9 cellular contexts compared by ENCODE assay signal in the genomic region with DNA sequence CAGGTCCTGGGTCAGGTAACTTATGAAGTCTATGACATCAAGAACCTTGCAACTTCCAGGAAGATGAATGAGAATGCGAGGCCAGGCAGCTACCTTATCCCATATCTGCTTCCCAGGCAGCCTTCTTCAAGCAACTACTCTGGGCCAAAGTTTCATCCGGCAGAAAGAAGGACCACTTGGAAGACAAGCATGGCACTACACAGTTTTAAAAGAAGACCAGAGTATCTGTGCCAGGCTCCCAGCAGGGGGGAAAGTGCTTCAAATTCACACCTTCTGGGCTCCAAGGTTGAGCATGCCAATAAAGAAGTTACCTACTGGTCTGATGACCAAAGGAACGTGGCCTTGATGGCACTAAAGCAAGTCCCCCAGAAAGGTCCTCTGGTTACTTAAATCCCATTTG.
DNase-seq lines count a peak whose midpoint lies in the region; ATAC-seq and TF ChIP-seq lines count a peak whose summit lies in the region.
"Had no signal": no experiment of that assay in that cellular context is flagged by ENCODE, and none has a peak within 500 bp of the region (broad histone marks: within the 10 kb centered on the region; RNA-seq: fewer than 3 reads in every experiment).

No MANE protein-coding gene starts in this region.

- peaks cover 82% of the 10 kb centered on the region for H3K4me1 Mint-ChIP-seq in activated naive CD8-positive, alpha-beta T cell treated with anti-CD3 and anti-CD28 coated beads for 36 hours

- no peak overlapping the region for H2AFZ ChIP-seq in KMS-11 (ENCODE audit: low read depth)

- ATAC-seq in GM18907 (IDR thresholded peaks at IDR 0.05; ENCODE audit: unreplicated experiment) (no peak), GM21390 (IDR thresholded peaks at IDR 0.05; ENCODE audit: unreplicated experiment) (no peak)

- H3K36me3 Mint-ChIP-seq in activated naive CD8-positive, alpha-beta T cell treated with anti-CD3 and anti-CD28 coated beads for 36 hours = peaks cover 25% of the 10 kb centered on the region

- H3K4me3 ChIP-seq in KMS-11 (IDR thresholded peaks at IDR 0.05; ENCODE audit: insufficient read depth, low read depth, low read length) = peak overlapping the region; percentile 41
- H3K4me3 ChIP-seq in subcutaneous abdominal adipose tissue (ENCODE audit: low read depth in 1 of 5, low read length in 5 of 5) = peak overlapping the region; percentile 41 to 96 (median 63)
- H3K4me3 ChIP-seq: MG63 had no signal

- H3K27ac Mint-ChIP-seq in activated naive CD8-positive, alpha-beta T cell treated with anti-CD3 and anti-CD28 coated beads for 36 hours = peak overlapping the region; percentile 91

- H3K9ac ChIP-seq in KMS-11 = peak overlapping the region; percentile 69
- H3K9ac ChIP-seq in subcutaneous abdominal adipose tissue (ENCODE audit: low read length in 5 of 5) = peak overlapping the region; percentile 2 to 99 (median 61)

- H3K79me2 ChIP-seq in KMS-11 (ENCODE audit: insufficient read depth, low read depth) = peaks cover 76% of the 10 kb centered on the region

- H3K4me3 Mint-ChIP-seq in activated naive CD8-positive, alpha-beta T cell treated with anti-CD3 and anti-CD28 coated beads for 36 hours = peak overlapping the region; percentile 77

- no peaks in the 10 kb centered on the region for H3K27me3 Mint-ChIP-seq in activated naive CD8-positive, alpha-beta T cell treated with anti-CD3 and anti-CD28 coated beads for 36 hours

- H3K9me3 Mint-ChIP-seq in activated naive CD8-positive, alpha-beta T cell treated with anti-CD3 and anti-CD28 coated beads for 36 hours = no peaks in the 10 kb centered on the region

- no peaks in the 10 kb centered on the region for H3K9me3 ChIP-seq in subcutaneous abdominal adipose tissue (ENCODE audit: control insufficient read depth in 5 of 5, low read length in 5 of 5)
- H3K9me3 ChIP-seq: MG63 had no signal

- H3K27ac ChIP-seq in KMS-11 = peak overlapping the region; percentile 92
- peak overlapping the region; percentile 98 for H3K27ac ChIP-seq in layer of hippocampus (ENCODE audit: low read depth, low read length)
- peak overlapping the region; percentile 100 for H3K27ac ChIP-seq in subcutaneous abdominal adipose tissue (ENCODE audit: low read depth, low read length)

- peaks cover 68% of the 10 kb centered on the region for H3K4me1 ChIP-seq in KMS-11 (ENCODE audit: low read depth, poor library complexity, severe bottlenecking)
- H3K4me1 ChIP-seq in subcutaneous abdominal adipose tissue (ENCODE audit: control insufficient read depth in 5 of 5, insufficient read depth in 5 of 5, low read length in 5 of 5) = peaks cover 35 to 80% (median 74%) of the 10 kb centered on the region in 5 donors

- no peak for TF ChIP-seq CTCF in KMS-11 (conservative IDR thresholded peaks at IDR 0.05; ENCODE audit: low read depth, low read length)

- DNase-seq in activated naive CD8-positive, alpha-beta T cell treated with anti-CD3 and anti-CD28 coated beads for 36 hours = no peak
- no peak for DNase-seq in activated effector memory CD4-positive, alpha-beta T cell treated with Interleukin-2 at 50 U/mL for 16 hours
- DNase-seq: amniotic stem cell had no signal

- H3K27me3 ChIP-seq in KMS-11 (ENCODE audit: insufficient read depth, low read depth) (no peaks in the 10 kb centered on the region), layer of hippocampus (ENCODE audit: control insufficient read depth, insufficient read depth, low read length) (no peaks in the 10 kb centered on the region), subcutaneous abdominal adipose tissue (ENCODE audit: control insufficient read depth in 5 of 5, insufficient read depth in 4 of 5, low read length in 5 of 5) (no peaks in the 10 kb centered on the region)
- H3K27me3 ChIP-seq: MG63 had no signal

- H3K4me2 ChIP-seq in KMS-11 = peak overlapping the region; percentile 98

- H4K20me1 ChIP-seq in KMS-11 (ENCODE audit: insufficient read depth) = no peaks in the 10 kb centered on the region

- H3K36me3 ChIP-seq in KMS-11 (ENCODE audit: insufficient read depth) (no peaks in the 10 kb centered on the region), subcutaneous abdominal adipose tissue (ENCODE audit: control insufficient read depth in 5 of 5, insufficient read depth in 5 of 5, low read length in 5 of 5) (peaks cover 0 to 6% (median 5%) of the 10 kb centered on the region in 5 donors)
